8 cellular contexts compared by ENCODE assay signal in genomic region chr12:8780389-8780788, GRCh38. TPM values are rescaled to one million over a fixed set of nuclear protein-coding genes. Genes with fewer than 3 reads are reported as not detected.
A peak's percentile ranks its signal among the peaks of the same experiment; 100 is the strongest.
DNase-seq lines count a peak whose midpoint lies in the region; ATAC-seq and TF ChIP-seq lines count a peak whose summit lies in the region.

No MANE protein-coding gene starts in this region.

- H3K36me3 ChIP-seq in BE2C = no peaks in the 10 kb centered on the region; the same call in 1 of the 2 replicates
- H3K36me3 ChIP-seq in adipocyte (ENCODE audit: control insufficient read depth, insufficient read depth, low read length, severe bottlenecking) = peaks cover 11% of the 10 kb centered on the region
- no peaks in the 10 kb centered on the region for H3K36me3 ChIP-seq in kidney epithelial cell (ENCODE audit: control insufficient read depth, insufficient read depth, low read length)

- no peak overlapping the region for H3K9ac ChIP-seq in adipocyte (ENCODE audit: low read length)

- no peaks in the 10 kb centered on the region for H3K9me3 ChIP-seq in BE2C
- no peaks in the 10 kb centered on the region for H3K9me3 ChIP-seq in adipocyte (ENCODE audit: control insufficient read depth, low read length)

- H3K4me3 ChIP-seq in BE2C (ENCODE audit: low read depth, low read length) = no peak overlapping the region
- no peak overlapping the region for H3K4me3 ChIP-seq in adipocyte (ENCODE audit: low read length)
- H3K4me3 ChIP-seq in kidney epithelial cell (ENCODE audit: low read depth, low read length) = no peak overlapping the region

- H3K27me3 ChIP-seq in BE2C (no peaks in the 10 kb centered on the region), adipocyte (replicated peaks; ENCODE audit: control insufficient read depth, insufficient read depth, low read length) (no peaks in the 10 kb centered on the region), kidney epithelial cell (ENCODE audit: control insufficient read depth, insufficient read depth, low read length) (no peaks in the 10 kb centered on the region)

- TF ChIP-seq CTCF in BE2C (IDR thresholded peaks at IDR 0.05; ENCODE audit: low read depth, low read length) (peak; percentile 34), kidney epithelial cell (IDR thresholded peaks at IDR 0.05; ENCODE audit: insufficient read depth, low read length, poor library complexity, severe bottlenecking) (peak; percentile 52)

- H3K4me1 ChIP-seq in BE2C (no peaks in the 10 kb centered on the region), adipocyte (ENCODE audit: control insufficient read depth, insufficient read depth, low read length) (no peaks in the 10 kb centered on the region)

- DNase-seq in BE2C (no peak), HPDE6-E6E7 (ENCODE audit: extremely low spot score) (peak; percentile 31), adipocyte (ENCODE audit: low read depth) (peak; percentile 56), kidney epithelial cell (ENCODE audit: low read depth) (no peak), germinal center (ENCODE audit: low spot score) (no peak)
- DNase-seq in activated naive CD4-positive, alpha-beta T cell treated with anti-CD3 and anti-CD28 coated beads, Interleukin-2, amount 50 U/mL, for 16 hours = no peak

- ATAC-seq in GM18519 (IDR thresholded peaks at IDR 0.05; ENCODE audit: low FRiP score, unreplicated experiment) (no peak), HG02759 (IDR thresholded peaks at IDR 0.05; ENCODE audit: unreplicated experiment) (no peak)

RNA-seq across cellular contexts. Expression of gene A2ML1, which starts 42.0 kb away (rescaled TPM):
- polyA plus RNA-seq in BE2C (2012; ENCODE audit: insufficient read depth, insufficient read length, low read depth) = 0.22 TPM
- 0.07 and 3.1 TPM in 2 replicates for total RNA-seq in kidney epithelial cell

Comparison
In these comparisons a context has a peak if more than half of its experiments do, and no peak if none do; other contexts are left out.
1. DNase-seq: peak in HPDE6-E6E7 (single experiment) and adipocyte (single experiment); none in BE2C (single experiment), kidney epithelial cell (single experiment), activated naive CD4-positive, alpha-beta T cell treated with anti-CD3 and anti-CD28 coated beads, Interleukin-2, amount 50 U/mL, for 16 hours (single experiment) and germinal center (single experiment).